In the genomic region with DNA sequence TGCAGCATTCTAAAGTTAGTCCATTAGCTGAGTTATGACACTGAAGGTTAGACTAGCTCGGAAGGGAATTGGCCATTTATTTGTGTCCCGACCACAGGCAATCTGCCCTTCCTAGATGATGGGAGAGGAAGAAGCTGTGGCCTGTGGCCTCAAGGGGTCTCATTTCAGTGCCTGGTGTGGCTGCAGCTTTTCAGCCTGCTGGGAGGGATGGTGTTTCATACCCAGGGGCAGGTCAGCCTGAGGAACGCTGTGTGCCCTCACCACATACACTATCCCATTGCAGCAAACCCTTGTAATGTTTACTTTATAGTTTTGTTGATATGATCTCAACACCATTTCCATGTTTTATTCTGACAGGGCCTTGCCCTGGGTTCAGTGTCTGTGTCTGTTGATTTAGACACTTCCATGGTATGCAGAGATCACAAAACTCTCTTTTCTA, we compare ENCODE assay signal across 8 cellular contexts.
A peak's percentile ranks its signal among the peaks of the same experiment; 100 is the strongest.
DNase-seq lines count a peak whose midpoint lies in the region; ATAC-seq, FAIRE-seq and TF ChIP-seq lines count a peak whose summit lies in the region.

No MANE protein-coding gene starts in this region.

- TF ChIP-seq CTCF in LNCaP clone FGC (IDR thresholded peaks at IDR 0.05; ENCODE audit: control insufficient read depth, extremely low read depth, insufficient read depth) (no peak), tibial artery (IDR thresholded peaks at IDR 0.05) (no peak)

- H3K9me3 ChIP-seq in esophagus (ENCODE audit: control insufficient read depth in 2 of 2, insufficient read depth in 1 of 2, low read depth in 1 of 2, low read length in 1 of 2) (no peaks in the 10 kb centered on the region), tibial artery (no peaks in the 10 kb centered on the region)

- DNase-seq in LNCaP clone FGC (ENCODE audit: low read depth), result peak; percentile 28
- peak; percentile 35 to 37 for DNase-seq in lung microvascular endothelial cell (ENCODE audit: low read depth in 2 of 2)
- no peak for DNase-seq in tibial artery
- DNase-seq in Ammon's horn (ENCODE audit: low spot score), result no peak
- DNase-seq in caudate nucleus (lab: John Stamatoyannopoulos, UW), result no peak
- no peak for DNase-seq in GM19239 (ENCODE audit: insufficient read length, low spot score)

- intact Hi-C loops in tibial artery (cut with DNase I; ENCODE audit: low total_unique reads), result no loop called here

- no peak for FAIRE-seq in GM19239 (lab: Jason Lieb, UNC)

- ATAC-seq in GM21360 (IDR thresholded peaks at IDR 0.05; ENCODE audit: unreplicated experiment), result no peak

- no peak overlapping the region for H3K4me3 ChIP-seq in LNCaP clone FGC (ENCODE audit: low read depth, low read length)
- no peak overlapping the region for H3K4me3 ChIP-seq in esophagus (ENCODE audit: low read depth in 1 of 2, low read length in 2 of 2)
- H3K4me3 ChIP-seq in tibial artery, result no peak overlapping the region

- H3K4me1 ChIP-seq in esophagus (ENCODE audit: control insufficient read depth in 2 of 2, insufficient read depth in 2 of 2, low read length in 1 of 2) (no peaks in the 10 kb centered on the region), tibial artery (peaks cover 0 to 24% (median 13%) of the 10 kb centered on the region in 4 donors)

- peak overlapping the region; percentile 71 to 77 for H3K27ac ChIP-seq in esophagus (ENCODE audit: low read depth in 2 of 2, low read length in 1 of 2)
- H3K27ac ChIP-seq in tibial artery, result peak overlapping the region; percentile 64 to 74
- no peak overlapping the region for H3K27ac ChIP-seq in caudate nucleus (ENCODE audit: low read depth, low read length)

- H3K36me3 ChIP-seq in esophagus (ENCODE audit: control insufficient read depth in 2 of 2, insufficient read depth in 2 of 2, low read length in 1 of 2), result no peaks in the 10 kb centered on the region
- no peaks in the 10 kb centered on the region for H3K36me3 ChIP-seq in tibial artery

- 27 to 46% methylated on average over 3 of the region's 3 CpGs for WGBS in esophagus, 2 donors

- H3K27me3 ChIP-seq in esophagus (ENCODE audit: control insufficient read depth in 1 of 2, insufficient read depth in 2 of 2, low read length in 2 of 2), result no peaks in the 10 kb centered on the region
- no peaks in the 10 kb centered on the region for H3K27me3 ChIP-seq in tibial artery

Comparison
In these comparisons a context has a peak if more than half of its experiments do, and no peak if none do; other contexts are left out.
1. DNase-seq: peak in LNCaP clone FGC (single experiment) and lung microvascular endothelial cell (2 of 2); none in tibial artery (0 of 2), Ammon's horn (single experiment), caudate nucleus (0 of 61) and GM19239 (single experiment).